ENCODE assay signal across 10 cellular contexts in genomic region chr15:75153084-75153483, GRCh38. TPM values are rescaled to one million over a fixed set of nuclear protein-coding genes. Genes with fewer than 3 reads are reported as not detected.
DNase-seq lines count a peak whose midpoint lies in the region; ATAC-seq and TF ChIP-seq lines count a peak whose summit lies in the region.
"Had no signal": no experiment of that assay in that cellular context is flagged by ENCODE, and none has a peak within 500 bp of the region (broad histone marks: within the 10 kb centered on the region; RNA-seq: fewer than 3 reads in every experiment).

No MANE protein-coding gene starts in this region.

- H3K36me3 Mint-ChIP-seq in mesothelial cell of epicardium = peaks cover under 1% of the 10 kb centered on the region
- H3K36me3 Mint-ChIP-seq: T-cell had no signal

- DNase-seq in A172 (ENCODE audit: low spot score) = peak; percentile 64
- DNase-seq in GM03348 (ENCODE audit: low spot score) = peak; percentile 41
- peak; percentile 76 to 85 for DNase-seq in erythroblast (lab: John Stamatoyannopoulos, UW)
- DNase-seq in smooth muscle cell (lab: John Stamatoyannopoulos, UW; ENCODE audit: unreplicated experiment) = no peak
- no peak for DNase-seq in NCI-H1694 treated with DMSO at 0.1 percent for 48 hours (lab: John Stamatoyannopoulos, UW)
- DNase-seq in mesothelial cell of epicardium (ENCODE audit: low spot score in 2 of 2, unreplicated experiment in 2 of 2) = no peak
- DNase-seq: colonic mucosa had no signal

- no peak overlapping the region for H3K4me3 Mint-ChIP-seq in mesothelial cell of epicardium
- H3K4me3 Mint-ChIP-seq: T-cell had no signal

- H3K9me3 ChIP-seq in OCI-LY3 (ENCODE audit: insufficient read depth, low read length) (no peaks in the 10 kb centered on the region), smooth muscle cell (replicated peaks; ENCODE audit: low read depth) (peaks cover 5% of the 10 kb centered on the region)
- H3K9me3 ChIP-seq: colonic mucosa had no signal

- H2AFZ ChIP-seq in OCI-LY3 (ENCODE audit: low read depth, low read length) (no peak overlapping the region), smooth muscle cell (ENCODE audit: low read depth) (no peak overlapping the region)

- ATAC-seq in GM21737 (IDR thresholded peaks at IDR 0.05; ENCODE audit: unreplicated experiment) = no peak

- H3K27ac Mint-ChIP-seq in mesothelial cell of epicardium = no peak overlapping the region
- H3K27ac Mint-ChIP-seq: T-cell had no signal

- H3K4me1 Mint-ChIP-seq in mesothelial cell of epicardium = peaks cover 27% of the 10 kb centered on the region

- no peaks in the 10 kb centered on the region for H3K36me3 ChIP-seq in OCI-LY3 (replicated peaks; ENCODE audit: low read depth, low read length)
- H3K36me3 ChIP-seq in smooth muscle cell (ENCODE audit: low read depth) = no peaks in the 10 kb centered on the region
- H3K36me3 ChIP-seq: colonic mucosa had no signal

- WGBS in smooth muscle cell (ENCODE audit: low lambda C conversion rate) = 90% methylated on average over 4 of the region's 4 CpGs

- H3K4me2 ChIP-seq in OCI-LY3 (ENCODE audit: low read length) = peak overlapping the region; percentile 14; the same call in 1 of the 2 replicates
- H3K4me2 ChIP-seq in smooth muscle cell = no peak overlapping the region

- H4K20me1 ChIP-seq in OCI-LY3 (ENCODE audit: insufficient read depth, low read length) (no peaks in the 10 kb centered on the region), smooth muscle cell (ENCODE audit: low read depth) (no peaks in the 10 kb centered on the region)

- TF ChIP-seq POLR2A in erythroblast (IDR thresholded peaks at IDR 0.05; ENCODE audit: low read length) = no peak

- no peak overlapping the region for H3K9ac ChIP-seq in OCI-LY3 (ENCODE audit: low read length)
- H3K9ac ChIP-seq in smooth muscle cell (ENCODE audit: low read depth) = no peak overlapping the region

- H3K4me3 ChIP-seq in OCI-LY3 (ENCODE audit: low read length) = no peak overlapping the region
- no peak overlapping the region for H3K4me3 ChIP-seq in smooth muscle cell
- H3K4me3 ChIP-seq: colonic mucosa had no signal

- peaks cover 17% of the 10 kb centered on the region for H3F3A ChIP-seq in smooth muscle cell (ENCODE audit: low read depth)

- TF ChIP-seq CTCF in OCI-LY3 (IDR thresholded peaks at IDR 0.05; ENCODE audit: low read depth, low read length) (no peak), smooth muscle cell (IDR thresholded peaks at IDR 0.05; ENCODE audit: borderline replicate concordance, insufficient read depth, poor library complexity, severe bottlenecking) (no peak), mesothelial cell of epicardium (IDR thresholded peaks at IDR 0.05; ENCODE audit: unreplicated experiment) (no peak)

- H3K9me3 Mint-ChIP-seq in mesothelial cell of epicardium = peaks cover 6% of the 10 kb centered on the region

- no peaks in the 10 kb centered on the region for H3K27me3 Mint-ChIP-seq in mesothelial cell of epicardium (ENCODE audit: low read depth)
- H3K27me3 Mint-ChIP-seq: T-cell had no signal

- no peaks in the 10 kb centered on the region for H3K79me2 ChIP-seq in OCI-LY3 (ENCODE audit: low read length)
- H3K79me2 ChIP-seq in smooth muscle cell (ENCODE audit: low read depth) = no peaks in the 10 kb centered on the region

- H3K27ac ChIP-seq in OCI-LY3 (ENCODE audit: low read length) (no peak overlapping the region), smooth muscle cell (ENCODE audit: low read depth) (no peak overlapping the region)
- H3K27ac ChIP-seq: colonic mucosa had no signal

- H3K4me1 ChIP-seq in OCI-LY3 (ENCODE audit: low read length) = peaks cover 11% of the 10 kb centered on the region
- peaks cover 10% of the 10 kb centered on the region for H3K4me1 ChIP-seq in smooth muscle cell (ENCODE audit: low read depth)
- H3K4me1 ChIP-seq: colonic mucosa had no signal

- H3K27me3 ChIP-seq in OCI-LY3 (ENCODE audit: low read depth, low read length) (peaks cover 13% of the 10 kb centered on the region; the same call in 1 of the 2 replicates), smooth muscle cell (ENCODE audit: low read depth) (no peaks in the 10 kb centered on the region)
- H3K27me3 ChIP-seq: colonic mucosa had no signal

RNA-seq across cellular contexts. Expression of gene C15orf39, which starts 48.6 kb away (rescaled TPM):
- 2.3 and 2.7 TPM in 2 replicates for total RNA-seq in A172 (2014; rRNA removed; shearing (Covaris generic))
- total RNA-seq in smooth muscle cell (7.6 and 8.4 TPM in 2 replicates), mesothelial cell of epicardium (62.0 to 66.6 TPM (median 62.2 TPM) in 3 replicates)
- 9.3 and 9.7 TPM in 2 replicates for polyA plus RNA-seq in smooth muscle cell

Comparison
In these comparisons a context has a peak if more than half of its experiments do, and no peak if none do; other contexts are left out.
1. DNase-seq: peak in A172 (single experiment), GM03348 (single experiment) and erythroblast (2 of 2); none in smooth muscle cell (single experiment), NCI-H1694 treated with DMSO at 0.1 percent for 48 hours (single experiment) and mesothelial cell of epicardium (0 of 2).